ENCODE assay signal across 9 cellular contexts in the genomic region with DNA sequence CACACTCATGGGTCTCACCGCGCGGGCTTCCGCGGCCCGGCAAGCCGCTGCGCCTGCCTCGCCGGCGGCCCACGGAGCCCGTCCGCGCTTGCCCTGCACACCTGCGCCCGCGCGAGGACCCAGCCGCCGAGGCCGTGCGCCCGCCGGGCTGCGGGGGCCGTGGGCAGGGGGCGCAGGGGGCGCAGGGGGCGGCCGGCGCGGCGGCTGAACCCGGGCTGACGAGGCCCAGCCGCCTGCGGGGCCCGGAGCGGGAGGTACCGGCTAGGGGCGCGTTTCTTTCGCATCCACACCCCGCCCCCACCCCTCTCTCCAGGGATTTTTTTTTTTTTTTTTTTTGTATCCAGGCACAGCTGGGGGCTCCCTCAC. TPM values are rescaled to one million over a fixed set of nuclear protein-coding genes. Genes with fewer than 3 reads are reported as not detected.
DNase-seq lines count a peak whose midpoint lies in the region; ATAC-seq, FAIRE-seq and TF ChIP-seq lines count a peak whose summit lies in the region.
"Had no signal": no experiment of that assay in that cellular context is flagged by ENCODE, and none has a peak within 500 bp of the region (broad histone marks: within the 10 kb centered on the region; RNA-seq: fewer than 3 reads in every experiment).

No MANE protein-coding gene starts in this region.

- DNase-seq in activated naive CD4-positive, alpha-beta T cell treated with anti-CD3 and anti-CD28 coated beads for 36 hours = no peak
- DNase-seq in activated naive CD4-positive, alpha-beta T cell (lab: John Stamatoyannopoulos, UW) = no peak
- DNase-seq in ascending aorta (ENCODE audit: low spot score in 2 of 2) (no peak), memory B cell (ENCODE audit: low spot score in 2 of 2) (no peak), transverse colon (no peak), H54 (ENCODE audit: insufficient read length, low spot score) (no peak), pons (ENCODE audit: low spot score) (no peak)

- peaks cover 4 to 21% of the 10 kb centered on the region in 2 donors for H3K4me1 ChIP-seq in ascending aorta
- peaks cover 27 to 54% (median 46%) of the 10 kb centered on the region in 4 donors for H3K4me1 ChIP-seq in transverse colon

- H3K4me3 Mint-ChIP-seq in activated naive CD4-positive, alpha-beta T cell treated with anti-CD3 and anti-CD28 coated beads for 36 hours = peak overlapping the region; percentile 74
- peak overlapping the region; percentile 84 for H3K4me3 Mint-ChIP-seq in memory B cell

- no peak overlapping the region for H3K27ac Mint-ChIP-seq in activated naive CD4-positive, alpha-beta T cell treated with anti-CD3 and anti-CD28 coated beads for 36 hours
- no peak overlapping the region for H3K27ac Mint-ChIP-seq in memory B cell

- TF ChIP-seq CTCF in ascending aorta (IDR thresholded peaks at IDR 0.05) (no peak), transverse colon (IDR thresholded peaks at IDR 0.05) (no peak)

- in situ Hi-C loops in transverse colon (cut with MboI; ENCODE audit: low pct_ligation_motif_present in 1 of 4, low pct_unique_long_range_greater_than_20kb in 1 of 4, low sequenced_read_pairs in 3 of 4) = loop anchor here (10.0 to 25.0 kb wide), 3 partner anchors 369 to 406 kb away; no protein-coding TSS in a partner anchor

- H3K9me3 Mint-ChIP-seq in activated naive CD4-positive, alpha-beta T cell treated with anti-CD3 and anti-CD28 coated beads for 36 hours = no peaks in the 10 kb centered on the region
- no peaks in the 10 kb centered on the region for H3K9me3 Mint-ChIP-seq in memory B cell

- no peaks in the 10 kb centered on the region for H3K36me3 ChIP-seq in ascending aorta
- H3K36me3 ChIP-seq in transverse colon = no peaks in the 10 kb centered on the region

- H3K27me3 ChIP-seq in ascending aorta (peaks cover 7% of the 10 kb centered on the region), transverse colon (peaks cover 99% of the 10 kb centered on the region)

- no peak for TF ChIP-seq EP300 in transverse colon (IDR thresholded peaks at IDR 0.05; ENCODE audit: low read depth)

- H3K27ac ChIP-seq in ascending aorta (no peak overlapping the region), transverse colon (no peak overlapping the region)
- H3K27ac ChIP-seq: epithelial cell of prostate had no signal

- CTCF ChIA-PET in activated naive CD4-positive, alpha-beta T cell treated with anti-CD3 and anti-CD28 coated beads for 36 hours (lab: Charles Lee) = interaction anchor here (0.9 to 1.0 kb wide), 2 partner anchors 44 to 374 kb away, joined by 3 to 4 read pairs; no protein-coding TSS in a partner anchor

- no peak for FAIRE-seq in H54 (lab: Jason Lieb, UNC)

- H3K27me3 Mint-ChIP-seq in activated naive CD4-positive, alpha-beta T cell treated with anti-CD3 and anti-CD28 coated beads for 36 hours (ENCODE audit: low read depth) = peaks cover 89% of the 10 kb centered on the region
- H3K27me3 Mint-ChIP-seq in memory B cell = peaks cover 35% of the 10 kb centered on the region

- TF ChIP-seq POLR2A in transverse colon (IDR thresholded peaks at IDR 0.05) (no peak), H54 (IDR thresholded peaks at IDR 0.05; ENCODE audit: low read depth, low read length) (no peak)

- H3K9me3 ChIP-seq in ascending aorta (no peaks in the 10 kb centered on the region), transverse colon (no peaks in the 10 kb centered on the region)

- no peaks in the 10 kb centered on the region for H3K36me3 Mint-ChIP-seq in activated naive CD4-positive, alpha-beta T cell treated with anti-CD3 and anti-CD28 coated beads for 36 hours (ENCODE audit: low read depth)
- peaks cover 2% of the 10 kb centered on the region for H3K36me3 Mint-ChIP-seq in memory B cell

- intact Hi-C loops in activated naive CD4-positive, alpha-beta T cell treated with anti-CD3 and anti-CD28 coated beads for 36 hours (cut with micrococcal nuclease) = loop anchor here (1.0 to 5.0 kb wide), 3 partner anchors 16 to 664 kb away; no protein-coding TSS in a partner anchor
- intact Hi-C loops in ascending aorta (cut with DNase I) (loop anchor here (5.0 to 10.0 kb wide), 3 partner anchors 39 to 366 kb away; partner anchors contain the start of gene SNX3), transverse colon (cut with DNase I; ENCODE audit: low total_unique reads) (loop anchor here (10.0 kb wide), 1 partner anchor 376 kb away; no protein-coding TSS in a partner anchor)

- 1% methylated on average over 30 of the region's 45 CpGs; no CpG with 5 or more reads in 1 of the 2 donors for WGBS in transverse colon (ENCODE audit: low coverage in 1 of 2), 2 donors

- H3K4me3 ChIP-seq in ascending aorta (peak overlapping the region; percentile 68 to 79), transverse colon (peak overlapping the region in 3 of 4 donors; percentile 44 to 71 (median 48))

- ATAC-seq in memory B cell (ENCODE audit: low read depth) (peak; percentile 19), GM21390 (IDR thresholded peaks at IDR 0.05; ENCODE audit: unreplicated experiment) (no peak)

- H3K4me1 Mint-ChIP-seq in activated naive CD4-positive, alpha-beta T cell treated with anti-CD3 and anti-CD28 coated beads for 36 hours (ENCODE audit: low read depth) = peaks cover 50% of the 10 kb centered on the region
- H3K4me1 Mint-ChIP-seq in memory B cell = peaks cover 38% of the 10 kb centered on the region

RNA-seq across cellular contexts. Expression of gene OSTM1, which starts 43.8 kb away (rescaled TPM):
- 1 to 10 TPM; 7.1 to 7.5 TPM for total RNA-seq in activated naive CD4-positive, alpha-beta T cell treated with anti-CD3 and anti-CD28 coated beads for 36 hours
- total RNA-seq in ascending aorta (78.7 TPM), transverse colon (100 to 1,000 TPM in 1 of 4 donors, 10 to 100 TPM in 3; 26.3 to 327 (median 58.4) TPM)

RNA-seq across cellular contexts. Expression of gene NR2E1, which starts 47.5 kb away (rescaled TPM):
- not detected for total RNA-seq in activated naive CD4-positive, alpha-beta T cell treated with anti-CD3 and anti-CD28 coated beads for 36 hours
- total RNA-seq in ascending aorta = not detected
- total RNA-seq in transverse colon = not detected
